Comparison of ENCODE assay signal across 8 cellular contexts in the genomic region with DNA sequence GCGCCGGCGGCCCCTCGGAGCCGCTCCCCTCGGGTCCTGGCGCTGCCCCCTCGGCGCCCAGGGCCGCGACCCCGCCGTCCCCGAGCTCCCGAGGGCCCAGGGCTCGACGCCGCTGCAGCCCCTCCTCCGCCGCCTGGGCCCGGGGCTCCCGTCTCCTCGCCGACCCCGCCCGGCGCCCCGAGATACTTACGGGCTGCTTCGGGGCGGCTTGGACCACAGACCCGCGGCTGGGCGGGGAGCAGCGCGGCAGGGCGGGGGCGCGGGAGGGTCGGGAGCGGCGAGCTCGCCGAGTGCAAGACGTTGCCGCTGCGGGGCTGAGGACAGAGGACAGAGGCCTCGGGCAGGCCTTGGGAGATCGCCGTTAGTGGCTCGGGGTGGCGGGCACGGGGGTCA. TPM values are rescaled to one million over a fixed set of nuclear protein-coding genes. Genes with fewer than 3 reads are reported as not detected.
DNase-seq lines count a peak whose midpoint lies in the region; ATAC-seq and TF ChIP-seq lines count a peak whose summit lies in the region.

No MANE protein-coding gene starts in this region.

- H3K4me1 Mint-ChIP-seq in CD14-positive monocyte (peaks cover 38% of the 10 kb centered on the region), T-helper 17 cell (peaks cover 46% of the 10 kb centered on the region)
- peaks cover 43% of the 10 kb centered on the region for H3K4me1 Mint-ChIP-seq in stimulated activated effector memory CD8-positive, alpha-beta T cell treated with anti-CD3 and anti-CD28 coated beads, Interleukin-12 subunit alpha, Interleukin-12 subunit beta, amount 100 ng/mL, for 72 hours

- H3K4me3 ChIP-seq in H7 (ENCODE audit: insufficient read depth, low read depth, low read length): peak overlapping the region; percentile 83
- H3K4me3 ChIP-seq in right atrium auricular region: peak overlapping the region; percentile 80 to 89

- H3K27me3 ChIP-seq in H7 (ENCODE audit: control insufficient read depth, insufficient read depth, low read length) (no peaks in the 10 kb centered on the region), right atrium auricular region (no peaks in the 10 kb centered on the region)

- peaks cover 9% of the 10 kb centered on the region for H3K36me3 ChIP-seq in H7 (replicated peaks; ENCODE audit: control insufficient read depth, insufficient read depth, low read length)
- H3K36me3 ChIP-seq in right atrium auricular region: peaks cover 27% of the 10 kb centered on the region

- intact Hi-C loops in CD14-positive monocyte (cut with micrococcal nuclease): loop anchor here (2.0 to 10.0 kb wide), 6 partner anchors 45 to 289 kb away; a partner anchor contains a TSS

- H3K4me3 Mint-ChIP-seq in CD14-positive monocyte (peak overlapping the region; percentile 79 to 84), T-helper 17 cell (peak overlapping the region; percentile 99)
- H3K4me3 Mint-ChIP-seq in stimulated activated effector memory CD8-positive, alpha-beta T cell treated with anti-CD3 and anti-CD28 coated beads, Interleukin-12 subunit alpha, Interleukin-12 subunit beta, amount 100 ng/mL, for 72 hours: peak overlapping the region; percentile 87

- DNase-seq in CD14-positive monocyte (ENCODE audit: low spot score): no peak
- DNase-seq in H7: no peak
- no peak for DNase-seq in T-helper 17 cell
- DNase-seq in right atrium auricular region (ENCODE audit: low spot score): no peak
- DNase-seq in stimulated activated effector memory CD8-positive, alpha-beta T cell treated with anti-CD3 and anti-CD28 coated beads, Interleukin-12 subunit alpha, Interleukin-12 subunit beta, amount 100 ng/mL, for 72 hours (ENCODE audit: low spot score in 2 of 2): no peak
- no peak for DNase-seq in pons (ENCODE audit: low spot score)
- no peak for DNase-seq in NCI-H69 (lab: John Stamatoyannopoulos, UW)
- no peak for DNase-seq in DMS114 treated with DMSO at 0.1 percent for 48 hours (lab: John Stamatoyannopoulos, UW; ENCODE audit: unreplicated experiment)

- no peaks in the 10 kb centered on the region for H3K9me3 Mint-ChIP-seq in CD14-positive monocyte
- H3K9me3 Mint-ChIP-seq in stimulated activated effector memory CD8-positive, alpha-beta T cell treated with anti-CD3 and anti-CD28 coated beads, Interleukin-12 subunit alpha, Interleukin-12 subunit beta, amount 100 ng/mL, for 72 hours: no peaks in the 10 kb centered on the region

- no peak for TF ChIP-seq CTCF in CD14-positive monocyte (IDR thresholded peaks at IDR 0.05)
- no peak for TF ChIP-seq CTCF in right atrium auricular region (IDR thresholded peaks at IDR 0.05)

- no peak for ATAC-seq in T-helper 17 cell
- no peak for ATAC-seq in stimulated activated effector memory CD8-positive, alpha-beta T cell treated with anti-CD3 and anti-CD28 coated beads, Interleukin-12 subunit alpha, Interleukin-12 subunit beta, amount 100 ng/mL, for 72 hours

- no peaks in the 10 kb centered on the region for H3K9me3 ChIP-seq in T-helper 17 cell (ENCODE audit: control insufficient read depth, low read length, poor library complexity, severe bottlenecking)
- no peaks in the 10 kb centered on the region for H3K9me3 ChIP-seq in right atrium auricular region

- H3K36me3 Mint-ChIP-seq in CD14-positive monocyte (peaks cover 25 to 28% of the 10 kb centered on the region in 2 donors), T-helper 17 cell (ENCODE audit: low read depth) (peaks cover 15% of the 10 kb centered on the region)
- H3K36me3 Mint-ChIP-seq in stimulated activated effector memory CD8-positive, alpha-beta T cell treated with anti-CD3 and anti-CD28 coated beads, Interleukin-12 subunit alpha, Interleukin-12 subunit beta, amount 100 ng/mL, for 72 hours: peaks cover 69% of the 10 kb centered on the region

- H3K27ac ChIP-seq in right atrium auricular region: peak overlapping the region; percentile 100

- peaks cover 0 to 2% (median 2%) of the 10 kb centered on the region in 3 donors for H3K27me3 Mint-ChIP-seq in CD14-positive monocyte (ENCODE audit: low read depth in 3 of 3)
- H3K27me3 Mint-ChIP-seq in T-helper 17 cell: no peaks in the 10 kb centered on the region

- H3K27ac Mint-ChIP-seq in CD14-positive monocyte (peak overlapping the region; percentile 54 to 99 (median 80)), T-helper 17 cell (peak overlapping the region; percentile 97)
- H3K27ac Mint-ChIP-seq in stimulated activated effector memory CD8-positive, alpha-beta T cell treated with anti-CD3 and anti-CD28 coated beads, Interleukin-12 subunit alpha, Interleukin-12 subunit beta, amount 100 ng/mL, for 72 hours: peak overlapping the region; percentile 94

- peaks cover 0 to 45% of the 10 kb centered on the region in 2 donors for H3K4me1 ChIP-seq in right atrium auricular region

RNA-seq across cellular contexts. Expression of a gene that starts 0.3 kb away (rescaled TPM):
- 10 to 100 TPM; 18.5 to 41.0 TPM for polyA plus RNA-seq in CD14-positive monocyte
- total RNA-seq in H7 (2014; rRNA removed; shearing (Covaris generic)): 5.2 and 8.6 TPM in 2 replicates
- total RNA-seq in T-helper 17 cell (100 to 1,000 TPM; 226 to 358 TPM), right atrium auricular region (10 to 100 TPM; 29.0 to 31.0 TPM)

RNA-seq across cellular contexts. Expression of a gene that starts 30.5 kb away (rescaled TPM):
- polyA plus RNA-seq in CD14-positive monocyte: not detected
- not detected in 2 replicates for total RNA-seq in H7 (2014; rRNA removed; shearing (Covaris generic))
- not detected for total RNA-seq in T-helper 17 cell
- total RNA-seq in right atrium auricular region: under 1 TPM; 0.26 to 0.31 TPM

Comparison
In these comparisons a context has a peak if more than half of its experiments do, and no peak if none do; other contexts are left out.
1. RNA of a gene that starts 0.3 kb away (total RNA-seq): 226 to 358 TPM in T-helper 17 cell; 29.0 to 31.0 TPM in right atrium auricular region and 5.2 to 8.6 TPM in H7; every median in the first group is over 4 times any median in the second.
2. Peak in every context shown above with its lines, with median percentiles within 50 percentile points of each other: H3K27ac Mint-ChIP-seq and H3K4me3 Mint-ChIP-seq.